Comparison of ENCODE assay signal across 22 cellular contexts in genomic region chr6:137172734-137173431, GRCh38. TPM values are rescaled to one million over a fixed set of nuclear protein-coding genes. Genes with fewer than 3 reads are reported as not detected.
A peak's percentile ranks its signal among the peaks of the same experiment; 100 is the strongest.
DNase-seq lines count a peak whose midpoint lies in the region; ATAC-seq, FAIRE-seq and TF ChIP-seq lines count a peak whose summit lies in the region.
"Had no signal": no experiment of that assay in that cellular context is flagged by ENCODE, and none has a peak within 500 bp of the region (broad histone marks: within the 10 kb centered on the region; RNA-seq: fewer than 3 reads in every experiment).

No MANE protein-coding gene starts in this region.

- SMC1A ChIA-PET in GM12878 (lab: Charles Lee; ENCODE audit: uncharacterized antibody, unreplicated experiment) = interaction anchor here (1.2 to 9.7 kb wide), 22 partner anchors 8 to 141 kb away, joined by 3 to 293 read pairs (median 8); no protein-coding TSS in a partner anchor

- BruUV-seq in GM12878 (replicated peaks; lab: Mats Ljungman, UMichigan) = TSS peak; percentile 94

- CTCF ChIA-PET in GM12878 (lab: Yijun Ruan, JAX) = interaction anchor here (0.9 to 3.2 kb wide), 11 partner anchors 40 to 142 kb away, joined by 3 to 16 read pairs (median 6); no protein-coding TSS in a partner anchor

- peak overlapping the region; percentile 81 for H3K27ac Mint-ChIP-seq in stimulated activated naive CD8-positive, alpha-beta T cell treated with anti-CD3 and anti-CD28 coated beads, Interleukin-15, Interleukin-2, amounts not matched to agents 100 ng/mL and 50 ng/mL, for 24 hours
- H3K27ac Mint-ChIP-seq in stimulated activated naive CD8-positive, alpha-beta T cell treated with anti-CD3 and anti-CD28 coated beads, Interleukin-15, amount 100 ng/mL, for 72 hours = no peak overlapping the region
- peak overlapping the region; percentile 88 for H3K27ac Mint-ChIP-seq in stimulated activated naive B cell treated with anti-CD40 and anti-IgM and Interleukin-4, amounts not matched to agents 10 μg/mL and 1 μg/mL and 100 μg/mL, for 72 hours

- H3K9me3 ChIP-seq in GM12878 (replicated peaks; ENCODE audit: control insufficient read depth, insufficient read depth, low read length) = peaks cover 11% of the 10 kb centered on the region; the same call in 2 of the 3 replicates
- H3K9me3 ChIP-seq: BE2C, MG63 had no signal

- DNase-seq in stimulated activated naive CD8-positive, alpha-beta T cell treated with anti-CD3 and anti-CD28 coated beads, Interleukin-15, amount 100 ng/mL, for 72 hours = no peak
- DNase-seq in GM12878 (ENCODE audit: low read depth, low spot score) (no peak), kidney tubule cell (ENCODE audit: low spot score) (peak; percentile 42), A172 (ENCODE audit: low spot score) (no peak), AG08395 (ENCODE audit: low spot score) (no peak)
- no peak for DNase-seq in stimulated activated naive B cell treated with anti-CD40 and anti-IgM and Interleukin-4, amounts not matched to agents 10 μg/mL and 1 μg/mL and 100 μg/mL, for 72 hours
- no peak for DNase-seq in activated T-cell treated with anti-CD3 and anti-CD28 coated beads, Interleukin-2, amount 50 U/mL, for 48 hours
- DNase-seq: 8988T, BE2C, DMS79, Kasumi-1, MG63, NCI-H1417, NCI-H187, NCI-H446, NCI-H526, OCI-M1, Right ventricle myocardium superior had no signal

- TF ChIP-seq POLR2A in GM12878 (IDR thresholded peaks at IDR 0.05; ENCODE audit: low read depth, low read length) = no peak

- H3K36me3 ChIP-seq in GM12878 (ENCODE audit: control insufficient read depth in 2 of 2, insufficient read depth in 2 of 2, low read length in 1 of 2) = no peaks in the 10 kb centered on the region
- H3K36me3 ChIP-seq: BE2C, MG63 had no signal

- H3K36me3 Mint-ChIP-seq in stimulated activated naive CD8-positive, alpha-beta T cell treated with anti-CD3 and anti-CD28 coated beads, Interleukin-15, Interleukin-2, amounts not matched to agents 100 ng/mL and 50 ng/mL, for 24 hours (ENCODE audit: low read depth) = no peaks in the 10 kb centered on the region
- peaks cover 8 to 22% of the 10 kb centered on the region in 2 donors for H3K36me3 Mint-ChIP-seq in stimulated activated naive B cell treated with anti-CD40 and anti-IgM and Interleukin-4, amounts not matched to agents 10 μg/mL and 1 μg/mL and 100 μg/mL, for 72 hours

- H3K4me2 ChIP-seq in GM12878 (ENCODE audit: control insufficient read depth, insufficient read depth) = peak overlapping the region; percentile 39; the same call in 1 of the 2 replicates

- no peaks in the 10 kb centered on the region for H3K9me3 Mint-ChIP-seq in stimulated activated naive CD8-positive, alpha-beta T cell treated with anti-CD3 and anti-CD28 coated beads, Interleukin-15, Interleukin-2, amounts not matched to agents 100 ng/mL and 50 ng/mL, for 24 hours
- peaks cover 7 to 11% of the 10 kb centered on the region in 2 donors for H3K9me3 Mint-ChIP-seq in stimulated activated naive CD8-positive, alpha-beta T cell treated with anti-CD3 and anti-CD28 coated beads, Interleukin-15, amount 100 ng/mL, for 72 hours
- H3K9me3 Mint-ChIP-seq in stimulated activated naive B cell treated with anti-CD40 and anti-IgM and Interleukin-4, amounts not matched to agents 10 μg/mL and 1 μg/mL and 100 μg/mL, for 72 hours = peaks cover 4 to 8% of the 10 kb centered on the region in 2 donors

- peak overlapping the region; percentile 84 for H3K27ac ChIP-seq in GM12878 (ENCODE audit: control insufficient read depth, insufficient read depth)

- peaks cover 4% of the 10 kb centered on the region for H3K27me3 Mint-ChIP-seq in stimulated activated naive CD8-positive, alpha-beta T cell treated with anti-CD3 and anti-CD28 coated beads, Interleukin-15, Interleukin-2, amounts not matched to agents 100 ng/mL and 50 ng/mL, for 24 hours
- H3K27me3 Mint-ChIP-seq in stimulated activated naive CD8-positive, alpha-beta T cell treated with anti-CD3 and anti-CD28 coated beads, Interleukin-15, amount 100 ng/mL, for 72 hours = peaks cover 26% of the 10 kb centered on the region
- no peaks in the 10 kb centered on the region for H3K27me3 Mint-ChIP-seq in stimulated activated naive B cell treated with anti-CD40 and anti-IgM and Interleukin-4, amounts not matched to agents 10 μg/mL and 1 μg/mL and 100 μg/mL, for 72 hours

- intact Hi-C loops in GM12878 (cut with micrococcal nuclease; ENCODE audit: unreplicated experiment) = no loop called here

- H3K4me1 Mint-ChIP-seq in stimulated activated naive CD8-positive, alpha-beta T cell treated with anti-CD3 and anti-CD28 coated beads, Interleukin-15, Interleukin-2, amounts not matched to agents 100 ng/mL and 50 ng/mL, for 24 hours (ENCODE audit: low read depth) = peaks cover 37% of the 10 kb centered on the region
- peaks cover 12% of the 10 kb centered on the region for H3K4me1 Mint-ChIP-seq in stimulated activated naive CD8-positive, alpha-beta T cell treated with anti-CD3 and anti-CD28 coated beads, Interleukin-15, amount 100 ng/mL, for 72 hours
- peaks cover 44 to 92% of the 10 kb centered on the region in 2 donors for H3K4me1 Mint-ChIP-seq in stimulated activated naive B cell treated with anti-CD40 and anti-IgM and Interleukin-4, amounts not matched to agents 10 μg/mL and 1 μg/mL and 100 μg/mL, for 72 hours

- H3K4me3 ChIP-seq in GM12878 = no peak overlapping the region
- H3K4me3 ChIP-seq: MG63 had no signal

- TF ChIP-seq RAD21 in GM12878 (IDR thresholded peaks at IDR 0.05; ENCODE audit: insufficient read depth, low read depth, low read length) = no peak

- in situ Hi-C loops in GM12878 (cut with MboI) = no loop called here

- RAD21 ChIA-PET in GM12878 (lab: Charles Lee; ENCODE audit: unreplicated experiment) = interaction anchor here (1.0 to 11.3 kb wide), 15 partner anchors 40 to 141 kb away, joined by 3 to 500 read pairs (median 12); no protein-coding TSS in a partner anchor

- no peaks in the 10 kb centered on the region for H3K27me3 ChIP-seq in GM12878 (replicated peaks in 1 of 2; ENCODE audit: control insufficient read depth in 2 of 2, insufficient read depth in 2 of 2, low read length in 1 of 2)
- H3K27me3 ChIP-seq: BE2C, MG63 had no signal

- WGBS in GM12878 (ENCODE audit: insufficient coverage, insufficient replicate concordance, low lambda C conversion rate, missing lambda C conversion rate) = 88% methylated on average over 11 of the region's 11 CpGs

- no peaks in the 10 kb centered on the region; the same call in 1 of the 2 replicates for H3K79me2 ChIP-seq in GM12878 (ENCODE audit: control insufficient read depth, insufficient read depth, low read length)

- H3K9ac ChIP-seq in GM12878 (ENCODE audit: control insufficient read depth, insufficient read depth, low read length) = peak overlapping the region; percentile 3; the same call in 1 of the 2 replicates

- FAIRE-seq in GM12878 (lab: Jason Lieb, UNC) = no peak

- no peaks in the 10 kb centered on the region for H4K20me1 ChIP-seq in GM12878 (ENCODE audit: control insufficient read depth, insufficient read depth)

- H3K4me3 Mint-ChIP-seq in stimulated activated naive CD8-positive, alpha-beta T cell treated with anti-CD3 and anti-CD28 coated beads, Interleukin-15, Interleukin-2, amounts not matched to agents 100 ng/mL and 50 ng/mL, for 24 hours = no peak overlapping the region
- no peak overlapping the region for H3K4me3 Mint-ChIP-seq in stimulated activated naive CD8-positive, alpha-beta T cell treated with anti-CD3 and anti-CD28 coated beads, Interleukin-15, amount 100 ng/mL, for 72 hours
- peak overlapping the region; percentile 50 to 54 for H3K4me3 Mint-ChIP-seq in stimulated activated naive B cell treated with anti-CD40 and anti-IgM and Interleukin-4, amounts not matched to agents 10 μg/mL and 1 μg/mL and 100 μg/mL, for 72 hours

- no peak for TF ChIP-seq CTCF in GM12878 (IDR thresholded peaks at IDR 0.05 in 2 of 3, conservative IDR thresholded peaks at IDR 0.05 in 1 of 3; ENCODE audit: control insufficient read depth in 2 of 3, extremely low read depth in 1 of 3, insufficient read depth in 1 of 3, low read depth in 3 of 3, low read length in 3 of 3)

- no peak overlapping the region; the same call in 1 of the 2 replicates for H2AFZ ChIP-seq in GM12878 (ENCODE audit: control insufficient read depth, low read depth, low read length)

- no peak for ATAC-seq in stimulated activated naive CD8-positive, alpha-beta T cell treated with anti-CD3 and anti-CD28 coated beads, Interleukin-15, amount 100 ng/mL, for 72 hours
- ATAC-seq in GM12878 = peak; percentile 10
- no peak for ATAC-seq in stimulated activated naive B cell treated with anti-CD40 and anti-IgM and Interleukin-4, amounts not matched to agents 10 μg/mL and 1 μg/mL and 100 μg/mL, for 72 hours (replicated peaks)

- POLR2A ChIA-PET in GM12878 (lab: Charles Lee) = interaction anchor here (0.8 to 2.7 kb wide), 13 partner anchors 11 to 90 kb away, joined by 3 to 15 read pairs (median 4); no protein-coding TSS in a partner anchor

- 0 out of 4 replicates have a peak, but pooled peaks of 1 of the 2 experiments have one; percentile 2 for TF ChIP-seq EP300 in GM12878 (IDR thresholded peaks at IDR 0.05; ENCODE audit: borderline replicate concordance in 1 of 2, control insufficient read depth in 1 of 2, low read depth in 2 of 2, low read length in 2 of 2)

- H3K4me1 ChIP-seq in GM12878 (ENCODE audit: control insufficient read depth, insufficient read depth, low read length) = peaks cover 44% of the 10 kb centered on the region
- H3K4me1 ChIP-seq: BE2C had no signal

RNA-seq across cellular contexts. Expression of gene IL22RA2, which starts 0.6 kb away (rescaled TPM):
- not detected in 2 replicates for total RNA-seq in GM12878 (2013; cell fraction: nucleolus; rRNA removed)
- total RNA-seq in GM12878 (2014; rRNA removed) (0.06 and 0.16 TPM in 2 replicates), GM12878 (2014; rRNA removed; fragmentation: Illumina TruSeq; extraction: Trizol) (0.14 and 0.18 TPM in 2 replicates), GM12878 (2021) (0.08 and 0.18 TPM in 2 replicates)
- polyA plus RNA-seq in GM12878 (2011; ENCODE audit: low read depth) = not detected
- polyA plus RNA-seq in GM12878 (2011; rRNA removed) (0.05 and 0.09 TPM in 2 replicates), GM12878 (2014; fragmentation: Illumina TruSeq; extraction: Trizol) (0.09 TPM in 1 of 2 replicates, not detected in the other), GM12878 (2014; fragmentation: Nextera tagmentation; extraction: Ambion mirVana) (under 1 TPM in 1 of 2 experiments, not detected in 1; 0.22 TPM), GM12878 (2014; rRNA removed) (0.05 and 0.06 TPM in 2 replicates), GM12878 (2016; fragmentation: Nextera tagmentation; extraction: Ambion mirVana) (not detected)
- polyA plus RNA-seq in GM12878 (2011; cell fraction: cytosol; rRNA removed) = 0.01 TPM in 1 of 2 replicates, not detected in the other
- polyA plus RNA-seq in GM12878 (2011; cell fraction: nucleus; rRNA removed) = not detected in 2 replicates
- polyA plus RNA-seq in GM12878 (2012) = 0.20 and 0.28 TPM in 2 replicates
- polyA minus RNA-seq in GM12878 (2011; rRNA and poly(A)+ RNA removed) = not detected in 2 replicates
- polyA minus RNA-seq in GM12878 (2011; cell fraction: cytosol; rRNA and poly(A)+ RNA removed) = not detected in 2 replicates
- polyA minus RNA-seq in GM12878 (2011; cell fraction: nucleus; rRNA and poly(A)+ RNA removed) = not detected in 2 replicates
- total RNA-seq in A172 (2014; rRNA removed; shearing (Covaris generic)) = not detected in 2 replicates
- total RNA-seq: H4, Right ventricle myocardium superior, RPMI7951 had no signal
- polyA plus RNA-seq: AG04450 had no signal

RNA-seq across cellular contexts. Expression of gene IFNGR1, which starts 46.3 kb away (rescaled TPM):
- 290 and 314 TPM in 2 replicates for total RNA-seq in GM12878 (2013; cell fraction: nucleolus; rRNA removed)
- total RNA-seq in GM12878 (2014; rRNA removed) (121 and 148 TPM in 2 replicates), GM12878 (2014; rRNA removed; fragmentation: Illumina TruSeq; extraction: Trizol) (159 and 161 TPM in 2 replicates), GM12878 (2021) (89.0 and 95.4 TPM in 2 replicates)
- 72.9 TPM for polyA plus RNA-seq in GM12878 (2011; ENCODE audit: low read depth)
- polyA plus RNA-seq in GM12878 (2011; rRNA removed) (258 and 363 TPM in 2 replicates), GM12878 (2014; fragmentation: Illumina TruSeq; extraction: Trizol) (155 and 200 TPM in 2 replicates), GM12878 (2014; fragmentation: Nextera tagmentation; extraction: Ambion mirVana) (100 to 1,000 TPM; 182 to 296 TPM), GM12878 (2014; rRNA removed) (96.0 and 113 TPM in 2 replicates), GM12878 (2016; fragmentation: Nextera tagmentation; extraction: Ambion mirVana) (10 to 100 TPM; 95.2 to 99.1 TPM)
- 78.2 and 88.9 TPM in 2 replicates for polyA plus RNA-seq in GM12878 (2011; cell fraction: cytosol; rRNA removed)
- 69.4 and 105 TPM in 2 replicates for polyA plus RNA-seq in GM12878 (2011; cell fraction: nucleus; rRNA removed)
- polyA plus RNA-seq in GM12878 (2012) = 102 and 129 TPM in 2 replicates
- polyA minus RNA-seq in GM12878 (2011; rRNA and poly(A)+ RNA removed) = 81.9 and 114 TPM in 2 replicates
- polyA minus RNA-seq in GM12878 (2011; cell fraction: cytosol; rRNA and poly(A)+ RNA removed) = 53.1 and 61.7 TPM in 2 replicates
- polyA minus RNA-seq in GM12878 (2011; cell fraction: nucleus; rRNA and poly(A)+ RNA removed) = 99.3 and 99.9 TPM in 2 replicates
- 31.9 and 34.6 TPM in 2 replicates for total RNA-seq in A172 (2014; rRNA removed; shearing (Covaris generic))

Comparison
In these comparisons a context has a peak if more than half of its experiments do, and no peak if none do; other contexts are left out.
1. H3K27ac Mint-ChIP-seq: peak in stimulated activated naive CD8-positive, alpha-beta T cell treated with anti-CD3 and anti-CD28 coated beads, Interleukin-15, Interleukin-2, amounts not matched to agents 100 ng/mL and 50 ng/mL, for 24 hours (single experiment) and stimulated activated naive B cell treated with anti-CD40 and anti-IgM and Interleukin-4, amounts not matched to agents 10 μg/mL and 1 μg/mL and 100 μg/mL, for 72 hours (single experiment); none in stimulated activated naive CD8-positive, alpha-beta T cell treated with anti-CD3 and anti-CD28 coated beads, Interleukin-15, amount 100 ng/mL, for 72 hours (0 of 2).
2. H3K4me3 Mint-ChIP-seq: peak in stimulated activated naive B cell treated with anti-CD40 and anti-IgM and Interleukin-4, amounts not matched to agents 10 μg/mL and 1 μg/mL and 100 μg/mL, for 72 hours (2 of 2); none in stimulated activated naive CD8-positive, alpha-beta T cell treated with anti-CD3 and anti-CD28 coated beads, Interleukin-15, Interleukin-2, amounts not matched to agents 100 ng/mL and 50 ng/mL, for 24 hours (single experiment) and stimulated activated naive CD8-positive, alpha-beta T cell treated with anti-CD3 and anti-CD28 coated beads, Interleukin-15, amount 100 ng/mL, for 72 hours (0 of 2).